24 cellular contexts compared by ENCODE assay signal in the genomic region with DNA sequence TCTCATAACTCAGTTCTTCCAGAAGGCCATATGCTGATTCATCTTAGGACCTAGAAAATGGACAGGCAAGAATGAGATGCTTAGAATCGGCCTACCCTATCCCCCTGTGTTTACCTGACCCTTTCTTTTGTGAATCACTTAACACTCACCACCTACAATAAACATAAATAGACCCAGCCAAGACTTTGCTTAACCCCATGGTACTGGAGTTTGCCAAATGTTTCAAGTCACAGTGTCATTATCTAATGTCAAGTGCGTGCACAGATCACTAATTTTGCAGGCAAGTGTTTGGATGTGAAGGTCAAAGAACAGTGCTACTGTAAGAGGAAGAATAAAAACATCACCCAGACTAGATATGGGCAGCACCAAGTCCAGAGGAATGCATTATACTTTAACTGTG.
DNase-seq lines count a peak whose midpoint lies in the region; ATAC-seq and TF ChIP-seq lines count a peak whose summit lies in the region.
"Had no signal": no experiment of that assay in that cellular context is flagged by ENCODE, and none has a peak within 500 bp of the region (broad histone marks: within the 10 kb centered on the region; RNA-seq: fewer than 3 reads in every experiment).

No MANE protein-coding gene starts in this region.

- H3K27ac ChIP-seq in thyroid gland = peak overlapping the region; percentile 9 to 54 (median 51)
- no peak overlapping the region for H3K27ac ChIP-seq in lower lobe of right lung
- H3K27ac ChIP-seq: KMS-11, SJSA1 had no signal

- H3K4me3 ChIP-seq in thyroid gland (replicated peaks in 1 of 3) (no peak overlapping the region), lower lobe of right lung (no peak overlapping the region)
- H3K4me3 ChIP-seq: SJSA1 had no signal

- intact Hi-C loops in Right ventricle myocardium superior (cut with DNase I) (no loop called here), cardiac septum (cut with DNase I) (no loop called here), thyroid gland (cut with DNase I) (no loop called here), lower lobe of right lung (cut with DNase I) (no loop called here)

- 37 to 41% methylated on average over 2 of the region's 2 CpGs for WGBS in thyroid gland, 2 donors

- no peak for TF ChIP-seq POLR2A in thyroid gland (IDR thresholded peaks at IDR 0.05)

- no peaks in the 10 kb centered on the region for H3K27me3 ChIP-seq in thyroid gland
- no peaks in the 10 kb centered on the region for H3K27me3 ChIP-seq in lower lobe of right lung (ENCODE audit: low read depth)
- H3K27me3 ChIP-seq: SJSA1 had no signal

- no peak overlapping the region for H3K27ac Mint-ChIP-seq in activated naive CD4-positive, alpha-beta T cell treated with anti-CD3 and anti-CD28 coated beads, Interleukin-2, amount 50 U/mL, for 72 hours
- H3K27ac Mint-ChIP-seq: CD4-positive, alpha-beta memory T cell; IgD-negative memory B cell had no signal

- H3K4me1 ChIP-seq in thyroid gland (peaks cover 22 to 39% of the 10 kb centered on the region in 2 donors), lower lobe of right lung (no peaks in the 10 kb centered on the region)

- H3K36me3 ChIP-seq in thyroid gland (no peaks in the 10 kb centered on the region), lower lobe of right lung (no peaks in the 10 kb centered on the region)
- H3K36me3 ChIP-seq: SJSA1 had no signal

- TF ChIP-seq CTCF in thyroid gland (IDR thresholded peaks at IDR 0.05) (no peak), lower lobe of right lung (IDR thresholded peaks at IDR 0.05) (no peak)

- peaks cover 6 to 10% of the 10 kb centered on the region in 2 donors for H3K36me3 Mint-ChIP-seq in activated naive CD4-positive, alpha-beta T cell treated with anti-CD3 and anti-CD28 coated beads, Interleukin-2, amount 50 U/mL, for 72 hours
- H3K36me3 Mint-ChIP-seq: CD4-positive, alpha-beta memory T cell; IgD-negative memory B cell had no signal

- H3K9me3 ChIP-seq in thyroid gland (no peaks in the 10 kb centered on the region), lower lobe of right lung (no peaks in the 10 kb centered on the region)
- H3K9me3 ChIP-seq: Caco-2, SJSA1 had no signal

- peaks cover 7 to 8% of the 10 kb centered on the region in 2 donors for H3K9me3 Mint-ChIP-seq in activated naive CD4-positive, alpha-beta T cell treated with anti-CD3 and anti-CD28 coated beads, Interleukin-2, amount 50 U/mL, for 72 hours

- no peak for DNase-seq in Right ventricle myocardium superior
- no peak for DNase-seq in cardiac septum (ENCODE audit: low spot score)
- DNase-seq in M059J (ENCODE audit: low read depth) = peak; percentile 77
- DNase-seq in kidney glomerular epithelial cell (lab: John Stamatoyannopoulos, UW) = peak; percentile 28
- no peak for DNase-seq in thyroid gland
- no peak for DNase-seq in superior temporal gyrus (ENCODE audit: extremely low spot score)
- DNase-seq in activated naive CD4-positive, alpha-beta T cell treated with anti-CD3 and anti-CD28 coated beads, Interleukin-2, amount 50 U/mL, for 72 hours (ENCODE audit: low spot score in 2 of 2) = no peak
- DNase-seq in lower lobe of right lung = no peak
- DNase-seq: C1 segment of cervical spinal cord; Caco-2; CD4-positive, alpha-beta memory T cell; DMS153; DND-41; GOT3; NCI-H1092 treated with DMSO at 0.1 percent for 48 hours; NCI-H1436 treated with DMSO at 0.1 percent for 48 hours; NCI-H187 treated with DMSO at 0.1 percent for 48 hours; NCI-H2171 treated with DMSO at 0.1 percent for 48 hours; NCI-H345; NCI-H510A treated with DMSO at 0.1 percent for 48 hours had no signal

- ATAC-seq in Right ventricle myocardium superior (ENCODE audit: poor library complexity) (peak; percentile 61), lower lobe of right lung (no peak)
- ATAC-seq in activated naive CD4-positive, alpha-beta T cell treated with anti-CD3 and anti-CD28 coated beads, Interleukin-2, amount 50 U/mL, for 72 hours = no peak
- ATAC-seq: HCT116 had no signal

Comparison
In these comparisons a context has a peak if more than half of its experiments do, and no peak if none do; other contexts are left out.
1. DNase-seq: peak in M059J (single experiment) and kidney glomerular epithelial cell (single experiment); none in Right ventricle myocardium superior (single experiment), cardiac septum (single experiment), thyroid gland (0 of 2), superior temporal gyrus (single experiment), activated naive CD4-positive, alpha-beta T cell treated with anti-CD3 and anti-CD28 coated beads, Interleukin-2, amount 50 U/mL, for 72 hours (0 of 2) and lower lobe of right lung (single experiment).